16 cellular contexts compared by ENCODE assay signal in the genomic region with DNA sequence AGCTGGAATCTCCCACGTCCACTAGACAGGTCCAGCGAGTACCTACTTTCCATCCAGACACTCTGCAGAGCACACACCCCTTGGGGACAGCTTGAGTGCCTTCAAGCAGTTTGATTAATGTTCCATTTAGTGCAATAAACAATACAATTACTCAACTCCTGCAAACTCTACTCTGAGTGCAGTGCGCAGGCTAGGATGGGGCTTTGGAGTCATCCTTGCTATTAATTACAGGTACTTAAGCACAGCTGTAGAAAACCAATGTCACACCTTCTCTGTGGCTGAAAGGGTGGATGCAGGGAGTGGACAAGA.
DNase-seq lines count a peak whose midpoint lies in the region; ATAC-seq and TF ChIP-seq lines count a peak whose summit lies in the region.
"Had no signal": no experiment of that assay in that cellular context is flagged by ENCODE, and none has a peak within 500 bp of the region (broad histone marks: within the 10 kb centered on the region; RNA-seq: fewer than 3 reads in every experiment).

No MANE protein-coding gene starts in this region.

- dilution Hi-C loops in mammary epithelial cell (cut with HindIII; ENCODE audit: low sequenced_read_pairs), result no loop called here

- no peaks in the 10 kb centered on the region for H3K36me3 Mint-ChIP-seq in stimulated activated naive B cell treated with anti-CD40 and anti-IgM and Interleukin-4, amounts not matched to agents 10 μg/mL and 1 μg/mL and 100 μg/mL, for 72 hours
- H3K36me3 Mint-ChIP-seq: activated naive CD4-positive, alpha-beta T cell treated with anti-CD3 and anti-CD28 coated beads, Interleukin-2, amount 50 U/mL, for 24 hours; natural killer cell had no signal

- peaks cover 3 to 4% of the 10 kb centered on the region in 2 donors for H3K9me3 Mint-ChIP-seq in stimulated activated naive B cell treated with anti-CD40 and anti-IgM and Interleukin-4, amounts not matched to agents 10 μg/mL and 1 μg/mL and 100 μg/mL, for 72 hours
- H3K9me3 Mint-ChIP-seq: activated naive CD4-positive, alpha-beta T cell treated with anti-CD3 and anti-CD28 coated beads, Interleukin-2, amount 50 U/mL, for 24 hours; activated T-cell treated with anti-CD3 and anti-CD28 coated beads, Interleukin-2, amount 50 U/mL, for 4 hours; natural killer cell had no signal

- H3K27me3 ChIP-seq in left ventricle myocardium inferior (ENCODE audit: low read depth) (peaks cover 16% of the 10 kb centered on the region), mammary epithelial cell (ENCODE audit: insufficient read depth, low read length) (no peaks in the 10 kb centered on the region), left lung (peaks cover 0 to 23% of the 10 kb centered on the region in 2 donors), vagina (no peaks in the 10 kb centered on the region), body of pancreas (no peaks in the 10 kb centered on the region)
- H3K27me3 ChIP-seq: brain microvascular endothelial cell had no signal

- H3K4me2 ChIP-seq in mammary epithelial cell (ENCODE audit: insufficient read depth, low read depth, low read length), result no peak overlapping the region

- in situ Hi-C loops in mammary epithelial cell (cut with MboI; ENCODE audit: low sequenced_read_pairs in 2 of 2), result no loop called here

- no peak overlapping the region for H3K4me3 Mint-ChIP-seq in stimulated activated naive B cell treated with anti-CD40 and anti-IgM and Interleukin-4, amounts not matched to agents 10 μg/mL and 1 μg/mL and 100 μg/mL, for 72 hours
- H3K4me3 Mint-ChIP-seq: activated naive CD4-positive, alpha-beta T cell treated with anti-CD3 and anti-CD28 coated beads, Interleukin-2, amount 50 U/mL, for 24 hours; activated T-cell treated with anti-CD3 and anti-CD28 coated beads, Interleukin-2, amount 50 U/mL, for 4 hours; natural killer cell had no signal

- peaks cover 4 to 6% of the 10 kb centered on the region in 2 donors for H3K27me3 Mint-ChIP-seq in stimulated activated naive B cell treated with anti-CD40 and anti-IgM and Interleukin-4, amounts not matched to agents 10 μg/mL and 1 μg/mL and 100 μg/mL, for 72 hours

- H3K4me3 ChIP-seq in left ventricle myocardium inferior (no peak overlapping the region), mammary epithelial cell (replicated peaks in 1 of 3; ENCODE audit: insufficient read depth in 1 of 3, low read depth in 2 of 3, low read length in 3 of 3) (no peak overlapping the region), left lung (no peak overlapping the region), vagina (no peak overlapping the region), body of pancreas (no peak overlapping the region)
- H3K4me3 ChIP-seq: prostate gland had no signal

- CTCF ChIA-PET in mammary epithelial cell (lab: Charles Lee; ENCODE audit: low non-redundant PET), result no interaction called here

- no peak overlapping the region for H3K27ac Mint-ChIP-seq in stimulated activated naive B cell treated with anti-CD40 and anti-IgM and Interleukin-4, amounts not matched to agents 10 μg/mL and 1 μg/mL and 100 μg/mL, for 72 hours
- H3K27ac Mint-ChIP-seq: activated naive CD4-positive, alpha-beta T cell treated with anti-CD3 and anti-CD28 coated beads, Interleukin-2, amount 50 U/mL, for 24 hours; natural killer cell had no signal

- no peaks in the 10 kb centered on the region for H3K36me3 ChIP-seq in left ventricle myocardium inferior
- no peaks in the 10 kb centered on the region for H3K36me3 ChIP-seq in mammary epithelial cell (ENCODE audit: insufficient read depth, low read length)
- no peaks in the 10 kb centered on the region for H3K36me3 ChIP-seq in left lung
- H3K36me3 ChIP-seq in vagina, result no peaks in the 10 kb centered on the region
- H3K36me3 ChIP-seq in body of pancreas (replicated peaks in 1 of 2; ENCODE audit: insufficient read depth in 1 of 2, low read depth in 2 of 2), result no peaks in the 10 kb centered on the region
- H3K36me3 ChIP-seq: brain microvascular endothelial cell, prostate gland had no signal

- no peak overlapping the region for H3K9ac ChIP-seq in mammary epithelial cell (ENCODE audit: insufficient read depth, low read length)

- H3K27ac ChIP-seq in left ventricle myocardium inferior (replicated peaks) (peak overlapping the region; percentile 79), mammary epithelial cell (ENCODE audit: insufficient read depth, low read depth, low read length) (peak overlapping the region; percentile 84), left lung (peak overlapping the region; percentile 57 to 72), vagina (peak overlapping the region; percentile 75), body of pancreas (no peak overlapping the region)
- H3K27ac ChIP-seq: prostate gland had no signal

- H2AFZ ChIP-seq in mammary epithelial cell (ENCODE audit: low read depth, low read length), result peak overlapping the region; percentile 64

- peaks cover 0 to 4% of the 10 kb centered on the region in 2 donors for H3K4me1 Mint-ChIP-seq in stimulated activated naive B cell treated with anti-CD40 and anti-IgM and Interleukin-4, amounts not matched to agents 10 μg/mL and 1 μg/mL and 100 μg/mL, for 72 hours
- H3K4me1 Mint-ChIP-seq: activated naive CD4-positive, alpha-beta T cell treated with anti-CD3 and anti-CD28 coated beads, Interleukin-2, amount 50 U/mL, for 24 hours; natural killer cell had no signal

- no peak for DNase-seq in left ventricle myocardium inferior
- DNase-seq in left cardiac atrium, result no peak
- no peak for DNase-seq in mammary epithelial cell
- DNase-seq in left lung, result no peak
- no peak for DNase-seq in vagina (ENCODE audit: extremely low spot score in 2 of 2)
- no peak for DNase-seq in body of pancreas
- DNase-seq in stimulated activated naive B cell treated with anti-CD40 and anti-IgM and Interleukin-4, amounts not matched to agents 10 μg/mL and 1 μg/mL and 100 μg/mL, for 72 hours, result no peak
- DNase-seq: activated CD4-positive, alpha-beta T cell treated with anti-CD3 and anti-CD28 coated beads, Interleukin-2, amount 50 U/mL, for 4 hours; activated T-cell treated with anti-CD3 and anti-CD28 coated beads, Interleukin-2, amount 50 U/mL, for 4 hours; natural killer cell; stimulated activated CD4-positive, alpha-beta T cell treated with anti-CD3 and anti-CD28 coated beads, Interleukin-15, amount 100 ng/mL, for 24 hours; stimulated activated naive CD8-positive, alpha-beta T cell treated with anti-CD3 and anti-CD28 coated beads, Interleukin-15, Interleukin-2, amounts not matched to agents 100 U/mL and 50 U/mL, for 24 hours had no signal

- ATAC-seq in left cardiac atrium (no peak), left lung (no peak), body of pancreas (no peak), GM21515 (IDR thresholded peaks at IDR 0.05; ENCODE audit: unreplicated experiment) (no peak)
- no peak for ATAC-seq in stimulated activated naive B cell treated with anti-CD40 and anti-IgM and Interleukin-4, amounts not matched to agents 10 μg/mL and 1 μg/mL and 100 μg/mL, for 72 hours (replicated peaks)
- ATAC-seq: activated T-cell treated with anti-CD3 and anti-CD28 coated beads, Interleukin-2, amount 50 U/mL, for 4 hours; natural killer cell; stimulated activated naive CD8-positive, alpha-beta T cell treated with anti-CD3 and anti-CD28 coated beads, Interleukin-15, Interleukin-2, amounts not matched to agents 100 U/mL and 50 U/mL, for 24 hours had no signal

- H3K9me3 ChIP-seq in left ventricle myocardium inferior (replicated peaks), result peaks cover 6% of the 10 kb centered on the region
- peaks cover 5% of the 10 kb centered on the region for H3K9me3 ChIP-seq in mammary epithelial cell (replicated peaks; ENCODE audit: insufficient read depth, low read length)
- H3K9me3 ChIP-seq in left lung, result no peaks in the 10 kb centered on the region
- H3K9me3 ChIP-seq in vagina, result no peaks in the 10 kb centered on the region
- no peaks in the 10 kb centered on the region for H3K9me3 ChIP-seq in body of pancreas
- H3K9me3 ChIP-seq: prostate gland had no signal

- WGBS in mammary epithelial cell (ENCODE audit: low coverage, missing lambda C conversion rate), result 97% methylated on average over 3 of the region's 3 CpGs
- 38 to 50% methylated on average over 3 of the region's 3 CpGs for WGBS in body of pancreas, 2 donors

- H3K4me1 ChIP-seq in left ventricle myocardium inferior, result peaks cover 25% of the 10 kb centered on the region
- peaks cover 35% of the 10 kb centered on the region for H3K4me1 ChIP-seq in mammary epithelial cell (ENCODE audit: insufficient read depth, low read length)
- H3K4me1 ChIP-seq in left lung, result peaks cover 0 to 15% of the 10 kb centered on the region in 2 donors
- H3K4me1 ChIP-seq in vagina, result peaks cover 36% of the 10 kb centered on the region
- H3K4me1 ChIP-seq in body of pancreas, result no peaks in the 10 kb centered on the region
- H3K4me1 ChIP-seq: prostate gland had no signal

- TF ChIP-seq CTCF in left ventricle myocardium inferior (IDR thresholded peaks at IDR 0.05; ENCODE audit: borderline replicate concordance) (no peak), mammary epithelial cell (conservative IDR thresholded peaks at IDR 0.05 in 1 of 2, IDR thresholded peaks at IDR 0.05 in 1 of 2; ENCODE audit: extremely low read depth in 1 of 2, insufficient read depth in 1 of 2, low read depth in 1 of 2, low read length in 2 of 2) (no peak), left lung (IDR thresholded peaks at IDR 0.05) (no peak), vagina (IDR thresholded peaks at IDR 0.05) (no peak), body of pancreas (IDR thresholded peaks at IDR 0.05) (no peak)

- intact Hi-C loops in left ventricle myocardium inferior (cut with micrococcal nuclease), result no loop called here
- intact Hi-C loops in left cardiac atrium (cut with DNase I), result no loop called here
- intact Hi-C loops in mammary epithelial cell (cut with micrococcal nuclease), result loop anchor here (1.0 to 5.0 kb wide), 6 partner anchors 34 to 1047 kb away; no protein-coding TSS in a partner anchor
- intact Hi-C loops in left lung (cut with DNase I), result no loop called here
- intact Hi-C loops in vagina (cut with DNase I), result no loop called here
- intact Hi-C loops in body of pancreas (cut with DNase I), result no loop called here

- H4K20me1 ChIP-seq in mammary epithelial cell (ENCODE audit: insufficient read depth, low read length), result no peaks in the 10 kb centered on the region

- TF ChIP-seq POLR2A in vagina (IDR thresholded peaks at IDR 0.05) (no peak), body of pancreas (IDR thresholded peaks at IDR 0.05) (no peak)

- no TSS peak for BruUV-seq in mammary epithelial cell (replicated peaks; lab: Mats Ljungman, UMichigan)

- no peaks in the 10 kb centered on the region for H3K79me2 ChIP-seq in mammary epithelial cell (ENCODE audit: insufficient read depth, low read length)

Comparison
In these comparisons a context has a peak if more than half of its experiments do, and no peak if none do; other contexts are left out.
1. H3K27ac ChIP-seq: peak in left ventricle myocardium inferior (single experiment), mammary epithelial cell (single experiment), left lung (2 of 2) and vagina (single experiment); none in body of pancreas (0 of 4).